Comparison of ENCODE assay signal across 15 cellular contexts in genomic region chr11:76614471-76615183, GRCh38. TPM values are rescaled to one million over a fixed set of nuclear protein-coding genes. Genes with fewer than 3 reads are reported as not detected.
DNase-seq lines count a peak whose midpoint lies in the region; ATAC-seq, FAIRE-seq and TF ChIP-seq lines count a peak whose summit lies in the region.
"Had no signal": no experiment of that assay in that cellular context is flagged by ENCODE, and none has a peak within 500 bp of the region (broad histone marks: within the 10 kb centered on the region; RNA-seq: fewer than 3 reads in every experiment).

No MANE protein-coding gene starts in this region.

- no peak overlapping the region for H3K27ac Mint-ChIP-seq in activated CD8-positive, alpha-beta T cell treated with anti-CD3 and anti-CD28 coated beads, Interleukin-2, amount 10 ng/mL, durations not matched to agents 7 days and 5 days
- H3K27ac Mint-ChIP-seq: activated CD4-positive, alpha-beta memory T cell treated with anti-CD3 and anti-CD28 coated beads, Interleukin-2, amount 10 ng/mL, durations not matched to agents 7 days and 5 days; T-helper 2 cell treated with Interferon-gamma antibody and Interleukin-4, amounts not matched to agents 5 μg/mL and 100 μg/mL, for 36 hours had no signal

- H3K4me3 ChIP-seq in cardiac fibroblast (replicated peaks in 1 of 2; ENCODE audit: low read depth in 2 of 2, low read length in 2 of 2) (no peak overlapping the region), small intestine (ENCODE audit: low read depth in 1 of 2, low read length in 2 of 2) (no peak overlapping the region)
- H3K4me3 ChIP-seq: BLaER1 treated with 17β-estradiol and CSF1 and Interleukin-3, amounts not matched to agents 10 nM and 100 nM had no signal

- FAIRE-seq in small intestine (lab: Jason Lieb, UNC) = no peak

- 79 to 89% (median 83%) methylated on average over 12 of the region's 12 CpGs for WGBS in small intestine, 3 donors

- POLR2A ChIA-PET in GM10248 (lab: Yijun Ruan, JAX) = no interaction called here
- POLR2A ChIA-PET in activated CD8-positive, alpha-beta T cell treated with anti-CD3 and anti-CD28 coated beads, Interleukin-2, amount 10 ng/mL, durations not matched to agents 7 days and 5 days (lab: Charles Lee) = no interaction called here

- DNase-seq in ELF-1 (ENCODE audit: low read depth, low spot score) (peak; percentile 43), cardiac fibroblast (ENCODE audit: low read depth in 2 of 2) (peak; percentile 35 to 81), left cardiac atrium (peak; percentile 84), sciatic nerve (ENCODE audit: low spot score) (no peak), small intestine (no peak), GM10248 (ENCODE audit: extremely low spot score) (no peak)
- DNase-seq in activated CD8-positive, alpha-beta T cell treated with anti-CD3 and anti-CD28 coated beads, Interleukin-2, amount 10 ng/mL, durations not matched to agents 7 days and 5 days = no peak
- DNase-seq: activated CD4-positive, alpha-beta memory T cell treated with anti-CD3 and anti-CD28 coated beads, Interleukin-2, amount 10 ng/mL, durations not matched to agents 7 days and 5 days; effector CD4-positive, alpha-beta T cell; NCI-H345 had no signal

- ATAC-seq in left cardiac atrium = peak; percentile 72 to 88
- peak; percentile 54 for ATAC-seq in sciatic nerve
- no peak for ATAC-seq in GM19035 (IDR thresholded peaks at IDR 0.05; ENCODE audit: unreplicated experiment)
- no peak for ATAC-seq in activated CD8-positive, alpha-beta T cell treated with anti-CD3 and anti-CD28 coated beads, Interleukin-2, amount 10 ng/mL, durations not matched to agents 7 days and 5 days

- H3K4me1 ChIP-seq in small intestine (ENCODE audit: control insufficient read depth in 2 of 2, insufficient read depth in 1 of 2, low read depth in 1 of 2, low read length in 1 of 2) = no peaks in the 10 kb centered on the region

- no peak overlapping the region for H3K4me3 Mint-ChIP-seq in activated CD8-positive, alpha-beta T cell treated with anti-CD3 and anti-CD28 coated beads, Interleukin-2, amount 10 ng/mL, durations not matched to agents 7 days and 5 days
- H3K4me3 Mint-ChIP-seq: activated CD4-positive, alpha-beta memory T cell treated with anti-CD3 and anti-CD28 coated beads, Interleukin-2, amount 10 ng/mL, durations not matched to agents 7 days and 5 days; activated naive CD4-positive, alpha-beta T cell treated with anti-CD3 and anti-CD28 coated beads, Interleukin-2, amount 50 U/mL, for 24 hours; T-helper 2 cell treated with Interferon-gamma antibody and Interleukin-4, amounts not matched to agents 5 μg/mL and 100 μg/mL, for 36 hours had no signal

- no peaks in the 10 kb centered on the region for H3K36me3 ChIP-seq in small intestine (ENCODE audit: control insufficient read depth in 2 of 2, insufficient read depth in 2 of 2, low read length in 2 of 2)
- H3K36me3 ChIP-seq: BLaER1 treated with 17β-estradiol and CSF1 and Interleukin-3, amounts not matched to agents 10 nM and 100 nM had no signal

- CTCF ChIA-PET in GM10248 (lab: Yijun Ruan, JAX) = no interaction called here
- CTCF ChIA-PET in activated CD8-positive, alpha-beta T cell treated with anti-CD3 and anti-CD28 coated beads, Interleukin-2, amount 10 ng/mL, durations not matched to agents 7 days and 5 days (lab: Charles Lee) = no interaction called here

- peak overlapping the region in 1 of 2 donors; percentile 61 for H3K27ac ChIP-seq in small intestine (ENCODE audit: low read depth in 1 of 2, low read length in 1 of 2)
- H3K27ac ChIP-seq: BLaER1 treated with 17β-estradiol and CSF1 and Interleukin-3, amounts not matched to agents 10 nM and 100 nM; HL-60 had no signal

- H3K27me3 ChIP-seq in small intestine (ENCODE audit: control insufficient read depth in 2 of 2, insufficient read depth in 2 of 2, low read length in 2 of 2) = no peaks in the 10 kb centered on the region
- H3K27me3 ChIP-seq: BLaER1 treated with 17β-estradiol and CSF1 and Interleukin-3, amounts not matched to agents 10 nM and 100 nM had no signal

- no peak for TF ChIP-seq CTCF in cardiac fibroblast (IDR thresholded peaks at IDR 0.05; ENCODE audit: low read depth, low read length)
- no peak for TF ChIP-seq CTCF in GM10248 (IDR thresholded peaks at IDR 0.05; ENCODE audit: control extremely low read depth, extremely low read depth, low read depth, missing control alignments)

- H3K9me3 Mint-ChIP-seq in activated CD8-positive, alpha-beta T cell treated with anti-CD3 and anti-CD28 coated beads, Interleukin-2, amount 10 ng/mL, durations not matched to agents 7 days and 5 days (ENCODE audit: insufficient read depth) = peaks cover 6% of the 10 kb centered on the region
- H3K9me3 Mint-ChIP-seq: activated CD4-positive, alpha-beta memory T cell treated with anti-CD3 and anti-CD28 coated beads, Interleukin-2, amount 10 ng/mL, durations not matched to agents 7 days and 5 days; activated naive CD4-positive, alpha-beta T cell treated with anti-CD3 and anti-CD28 coated beads, Interleukin-2, amount 50 U/mL, for 24 hours had no signal

- intact Hi-C loops in left cardiac atrium (cut with DNase I) (loop anchor here (5.0 to 10.0 kb wide), 2 partner anchors 50 to 58 kb away; partner anchors contain the start of gene LRRC32 (in 1 of the 2)), sciatic nerve (cut with DNase I) (no loop called here)

- peaks cover 10% of the 10 kb centered on the region for H3K27me3 Mint-ChIP-seq in activated CD8-positive, alpha-beta T cell treated with anti-CD3 and anti-CD28 coated beads, Interleukin-2, amount 10 ng/mL, durations not matched to agents 7 days and 5 days (ENCODE audit: low read depth)

- H3K36me3 Mint-ChIP-seq in activated CD8-positive, alpha-beta T cell treated with anti-CD3 and anti-CD28 coated beads, Interleukin-2, amount 10 ng/mL, durations not matched to agents 7 days and 5 days (ENCODE audit: low read depth) = no peaks in the 10 kb centered on the region
- H3K36me3 Mint-ChIP-seq: activated naive CD4-positive, alpha-beta T cell treated with anti-CD3 and anti-CD28 coated beads, Interleukin-2, amount 50 U/mL, for 24 hours had no signal

- peaks cover 6% of the 10 kb centered on the region for H3K4me1 Mint-ChIP-seq in activated CD8-positive, alpha-beta T cell treated with anti-CD3 and anti-CD28 coated beads, Interleukin-2, amount 10 ng/mL, durations not matched to agents 7 days and 5 days (ENCODE audit: low read depth)
- H3K4me1 Mint-ChIP-seq: activated CD4-positive, alpha-beta memory T cell treated with anti-CD3 and anti-CD28 coated beads, Interleukin-2, amount 10 ng/mL, durations not matched to agents 7 days and 5 days; activated naive CD4-positive, alpha-beta T cell treated with anti-CD3 and anti-CD28 coated beads, Interleukin-2, amount 50 U/mL, for 24 hours had no signal

- no peaks in the 10 kb centered on the region for H3K9me3 ChIP-seq in small intestine (ENCODE audit: control insufficient read depth, low read depth)

RNA-seq across cellular contexts. Expression of gene LRRC32, which starts 55.9 kb away (rescaled TPM):
- 10 to 100 TPM; 43.8 to 88.2 TPM for total RNA-seq in left cardiac atrium
- total RNA-seq in sciatic nerve = 192 TPM
- 10 to 100 TPM in 1 of 3 donors, 1 to 10 TPM in 2; 2.2 to 44.7 (median 4.1) TPM for polyA plus RNA-seq in small intestine
- total RNA-seq in activated CD8-positive, alpha-beta T cell treated with anti-CD3 and anti-CD28 coated beads, Interleukin-2, amount 10 ng/mL, durations not matched to agents 7 days and 5 days = under 1 TPM; 0.23 to 0.32 TPM

Comparison
In these comparisons a context has a peak if more than half of its experiments do, and no peak if none do; other contexts are left out.
1. DNase-seq: peak in ELF-1 (single experiment), cardiac fibroblast (2 of 2) and left cardiac atrium (single experiment); none in sciatic nerve (single experiment), small intestine (single experiment), GM10248 (single experiment) and activated CD8-positive, alpha-beta T cell treated with anti-CD3 and anti-CD28 coated beads, Interleukin-2, amount 10 ng/mL, durations not matched to agents 7 days and 5 days (single experiment).
2. ATAC-seq: peak in left cardiac atrium (2 of 2) and sciatic nerve (single experiment); none in GM19035 (single experiment) and activated CD8-positive, alpha-beta T cell treated with anti-CD3 and anti-CD28 coated beads, Interleukin-2, amount 10 ng/mL, durations not matched to agents 7 days and 5 days (single experiment).
3. RNA of gene LRRC32, which starts 55.9 kb away (total RNA-seq): 192 TPM in sciatic nerve (single experiment) and 43.8 to 88.2 TPM in left cardiac atrium; 0.23 to 0.32 TPM in activated CD8-positive, alpha-beta T cell treated with anti-CD3 and anti-CD28 coated beads, Interleukin-2, amount 10 ng/mL, durations not matched to agents 7 days and 5 days; every median in the first group is over 10 times any median in the second.